2 cellular contexts compared by ENCODE assay signal in the genomic region with DNA sequence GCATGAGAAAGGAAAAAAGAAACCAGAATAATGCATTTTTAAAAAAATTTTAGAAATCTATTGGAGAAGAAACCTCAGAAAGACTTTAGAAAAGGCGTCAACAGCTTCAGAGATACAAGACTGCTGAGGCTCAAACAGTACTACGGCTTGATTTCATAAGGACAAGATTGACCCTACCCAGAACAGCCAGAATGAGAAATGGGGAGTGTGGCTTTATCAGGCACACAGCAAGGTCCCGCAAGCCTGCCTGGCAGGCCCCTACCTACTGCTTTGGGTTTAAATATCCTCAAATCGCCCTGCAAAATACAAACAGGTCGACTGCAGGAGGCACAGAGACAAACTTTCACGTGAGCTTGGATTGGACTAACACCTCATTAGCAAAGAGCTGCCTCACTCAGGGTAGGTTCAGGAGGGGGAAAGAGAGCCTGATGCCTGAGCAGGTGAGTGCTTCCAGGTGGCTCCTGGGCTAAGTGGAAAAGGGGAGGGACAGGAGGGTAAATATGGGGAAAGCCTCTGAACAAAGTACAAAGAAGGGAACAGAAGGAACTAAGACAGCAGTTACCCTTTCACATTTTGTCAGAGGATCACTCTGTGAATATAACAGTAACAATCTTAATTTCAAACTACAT.
A peak's percentile ranks its signal among the peaks of the same experiment; 100 is the strongest.
TF ChIP-seq lines count a peak whose summit lies in the region.

No MANE protein-coding gene starts in this region.

TF ChIP-seq in liver, 16 proteins besides CTCF, POLR2A, EP300 and RAD21 (continued from another document):
- TF ChIP-seq GABPA (IDR thresholded peaks at IDR 0.05 in 1 of 2, conservative IDR thresholded peaks at IDR 0.05 in 1 of 2) = no peak
- no peak for TF ChIP-seq NR2F2 (IDR thresholded peaks at IDR 0.05)
- no peak for TF ChIP-seq FOXA2 (IDR thresholded peaks at IDR 0.05)
- peak; percentile 40 for TF ChIP-seq HNF4G (IDR thresholded peaks at IDR 0.05)
- no peak for TF ChIP-seq TAF1 (conservative IDR thresholded peaks at IDR 0.05)
- TF ChIP-seq EGR1 (IDR thresholded peaks at IDR 0.05; ENCODE audit: low read depth in 2 of 2) = no peak
- no peak for TF ChIP-seq REST (IDR thresholded peaks at IDR 0.05)
- no peak for TF ChIP-seq FOXA1 (IDR thresholded peaks at IDR 0.05)
- TF ChIP-seq SP1 (IDR thresholded peaks at IDR 0.05) = no peak
- no peak for TF ChIP-seq ATF3 (IDR thresholded peaks at IDR 0.05)
- TF ChIP-seq JUND (IDR thresholded peaks at IDR 0.05) = no peak
- TF ChIP-seq HNF4A (conservative IDR thresholded peaks at IDR 0.05) = peak; percentile 56 to 66
- TF ChIP-seq, protein P1, sequence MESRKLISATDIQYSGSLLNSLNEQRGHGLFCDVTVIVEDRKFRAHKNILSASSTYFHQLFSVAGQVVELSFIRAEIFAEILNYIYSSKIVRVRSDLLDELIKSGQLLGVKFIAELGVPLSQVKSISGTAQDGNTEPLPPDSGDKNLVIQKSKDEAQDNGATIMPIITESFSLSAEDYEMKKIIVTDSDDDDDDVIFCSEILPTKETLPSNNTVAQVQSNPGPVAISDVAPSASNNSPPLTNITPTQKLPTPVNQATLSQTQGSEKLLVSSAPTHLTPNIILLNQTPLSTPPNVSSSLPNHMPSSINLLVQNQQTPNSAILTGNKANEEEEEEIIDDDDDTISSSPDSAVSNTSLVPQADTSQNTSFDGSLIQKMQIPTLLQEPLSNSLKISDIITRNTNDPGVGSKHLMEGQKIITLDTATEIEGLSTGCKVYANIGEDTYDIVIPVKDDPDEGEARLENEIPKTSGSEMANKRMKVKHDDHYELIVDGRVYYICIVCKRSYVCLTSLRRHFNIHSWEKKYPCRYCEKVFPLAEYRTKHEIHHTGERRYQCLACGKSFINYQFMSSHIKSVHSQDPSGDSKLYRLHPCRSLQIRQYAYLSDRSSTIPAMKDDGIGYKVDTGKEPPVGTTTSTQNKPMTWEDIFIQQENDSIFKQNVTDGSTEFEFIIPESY (IDR thresholded peaks at IDR 0.05) = no peak
- no peak for TF ChIP-seq YY1 (IDR thresholded peaks at IDR 0.05)

TF ChIP-seq in HepG2, 621 proteins besides CTCF, POLR2A, EP300 and RAD21 (continued from another document):
- TF ChIP-seq, protein P2, sequence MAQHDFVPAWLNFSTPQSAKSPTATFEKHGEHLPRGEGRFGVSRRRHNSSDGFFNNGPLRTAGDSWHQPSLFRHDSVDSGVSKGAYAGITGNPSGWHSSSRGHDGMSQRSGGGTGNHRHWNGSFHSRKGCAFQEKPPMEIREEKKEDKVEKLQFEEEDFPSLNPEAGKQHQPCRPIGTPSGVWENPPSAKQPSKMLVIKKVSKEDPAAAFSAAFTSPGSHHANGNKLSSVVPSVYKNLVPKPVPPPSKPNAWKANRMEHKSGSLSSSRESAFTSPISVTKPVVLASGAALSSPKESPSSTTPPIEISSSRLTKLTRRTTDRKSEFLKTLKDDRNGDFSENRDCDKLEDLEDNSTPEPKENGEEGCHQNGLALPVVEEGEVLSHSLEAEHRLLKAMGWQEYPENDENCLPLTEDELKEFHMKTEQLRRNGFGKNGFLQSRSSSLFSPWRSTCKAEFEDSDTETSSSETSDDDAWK (CRISPR knock-in tag; IDR thresholded peaks at IDR 0.05) = no peak
